In genomic region chr4:3079694-3080123, GRCh38 we compare ENCODE assay signal across 15 cellular contexts. TPM values are rescaled to one million over a fixed set of nuclear protein-coding genes. Genes with fewer than 3 reads are reported as not detected.
DNase-seq lines count a peak whose midpoint lies in the region; ATAC-seq, FAIRE-seq and TF ChIP-seq lines count a peak whose summit lies in the region.
"Had no signal": no experiment of that assay in that cellular context is flagged by ENCODE, and none has a peak within 500 bp of the region (broad histone marks: within the 10 kb centered on the region; RNA-seq: fewer than 3 reads in every experiment).

No MANE protein-coding gene starts in this region.

- BruUV-seq in K562 (replicated peaks; lab: Mats Ljungman, UMichigan) = no TSS peak

- POLR2A ChIA-PET in K562 (lab: Yijun Ruan, JAX) = interaction anchor here (0.6 to 1.8 kb wide), 3 partner anchors 16 to 27 kb away, joined by 3 to 5 read pairs (median 4); no protein-coding TSS in a partner anchor

- no peaks in the 10 kb centered on the region for H3K9me3 ChIP-seq in DOHH2 (ENCODE audit: control insufficient read depth, insufficient read depth, low read length)
- H3K9me3 ChIP-seq in K562 (replicated peaks; ENCODE audit: control insufficient read depth, insufficient read depth, low read depth, low read length) = no peaks in the 10 kb centered on the region; the same call in 1 of the 2 replicates
- H3K9me3 ChIP-seq: MG63, ovary had no signal

- H3K4me3 ChIP-seq in DOHH2 (ENCODE audit: low read length) (peak overlapping the region; percentile 55), K562 (no peak overlapping the region)
- H3K4me3 ChIP-seq: lung, MG63, ovary had no signal

- H3K27ac ChIP-seq in DOHH2 (ENCODE audit: low read depth, low read length) = peak overlapping the region; percentile 87
- H3K27ac ChIP-seq in K562 (ENCODE audit: extremely low read depth, low read depth, low read length) = peak overlapping the region; percentile 41; the same call in 2 of the 3 replicates
- H3K27ac ChIP-seq: ovary had no signal

- no peak overlapping the region for H3K9ac ChIP-seq in K562 (ENCODE audit: insufficient read depth in 1 of 2, low read depth in 2 of 2, low read length in 2 of 2)

- DNase-seq in K562 (ENCODE audit: extremely low read depth in 1 of 4, low spot score in 3 of 4) = peak in 2 of 4 experiments; percentile 73 to 87
- DNase-seq in NK-92 (lab: John Stamatoyannopoulos, UW; ENCODE audit: unreplicated experiment) = no peak
- no peak for DNase-seq in mucosa of gallbladder (ENCODE audit: low spot score)
- DNase-seq in HTR-8/SVneo (ENCODE audit: insufficient read length, low spot score) = no peak
- DNase-seq in EL = no peak
- DNase-seq: MG63, NCI-H226, ovary had no signal

- peak; percentile 30 for ATAC-seq in GM18870 (IDR thresholded peaks at IDR 0.05; ENCODE audit: unreplicated experiment)
- ATAC-seq in HG03460 (IDR thresholded peaks at IDR 0.05; ENCODE audit: unreplicated experiment) = peak; percentile 44
- ATAC-seq in K562 = peak; percentile 82

- no peak for TF ChIP-seq POLR2A in K562 (conservative IDR thresholded peaks at IDR 0.05)

- TF ChIP-seq CTCF in DOHH2 (IDR thresholded peaks at IDR 0.05; ENCODE audit: low read depth, low read length, poor library complexity, severe bottlenecking) = no peak
- no peak for TF ChIP-seq CTCF in K562 (IDR thresholded peaks at IDR 0.05 in 2 of 3, conservative IDR thresholded peaks at IDR 0.05 in 1 of 3; ENCODE audit: insufficient read depth in 2 of 3, low read depth in 1 of 3, low read length in 3 of 3)

- peaks cover 31% of the 10 kb centered on the region for H3K36me3 ChIP-seq in DOHH2 (ENCODE audit: control insufficient read depth, low read length)
- H3K36me3 ChIP-seq in K562 (ENCODE audit: control insufficient read depth, insufficient read depth, low read length) = 0 out of 3 replicates have a peak, but pooled peaks cover 4% of the 10 kb centered on the region
- H3K36me3 ChIP-seq: MG63, ovary had no signal

- TF ChIP-seq EP300 in K562 (IDR thresholded peaks at IDR 0.05; ENCODE audit: low read length) = peak; percentile 77

- H4K20me1 ChIP-seq in DOHH2 (ENCODE audit: control insufficient read depth, insufficient read depth, low read depth, low read length) (peaks cover 15% of the 10 kb centered on the region), K562 (replicated peaks; ENCODE audit: control insufficient read depth, insufficient read depth, low read length) (peaks cover 29% of the 10 kb centered on the region)

- no peaks in the 10 kb centered on the region for H3K9me2 ChIP-seq in DOHH2 (replicated peaks; ENCODE audit: control insufficient read depth, low read length)

- CTCF ChIA-PET in K562 (lab: Yijun Ruan, JAX; ENCODE audit: low intra/inter-chr PET ratio) = no interaction called here

- H3K9me1 ChIP-seq in K562 (ENCODE audit: control insufficient read depth, insufficient read depth, low read length) = peaks cover 5% of the 10 kb centered on the region

- H3F3A ChIP-seq in DOHH2 (ENCODE audit: control insufficient read depth, insufficient read depth) = peaks cover 25% of the 10 kb centered on the region

- in situ Hi-C loops in K562 (cut with MboI) = no loop called here

- no peak overlapping the region for H2AFZ ChIP-seq in K562 (ENCODE audit: low read depth, low read length)

- peaks cover 66% of the 10 kb centered on the region for H3K4me1 ChIP-seq in DOHH2 (ENCODE audit: control insufficient read depth, low read length)
- H3K4me1 ChIP-seq in K562 (replicated peaks in 1 of 2; ENCODE audit: control insufficient read depth in 2 of 2, insufficient read depth in 2 of 2, low read length in 2 of 2) = peaks cover 30 to 33% of the 10 kb centered on the region in 2 experiments

- no peak for TF ChIP-seq RAD21 in K562 (CRISPR knock-in tag; conservative IDR thresholded peaks at IDR 0.05 in 1 of 2, IDR thresholded peaks at IDR 0.05 in 1 of 2)

- peaks cover 97% of the 10 kb centered on the region for H3K79me2 ChIP-seq in DOHH2 (ENCODE audit: control insufficient read depth, low read length)
- H3K79me2 ChIP-seq in K562 (ENCODE audit: control insufficient read depth, insufficient read depth, low read length) = peaks cover 62% of the 10 kb centered on the region

- peak overlapping the region; percentile 84 for H3K4me2 ChIP-seq in DOHH2 (ENCODE audit: low read length)
- H3K4me2 ChIP-seq in K562 (ENCODE audit: insufficient read depth, low read length) = peak overlapping the region; percentile 39

- WGBS in K562 (ENCODE audit: insufficient coverage, low coverage, missing lambda C conversion rate) = 0% methylated on average over 6 of the region's 6 CpGs

- FAIRE-seq in K562 (lab: Jason Lieb, UNC) (peak; percentile 97), HTR-8/SVneo (lab: Jason Lieb, UNC) (no peak)
- FAIRE-seq: colon had no signal

- intact Hi-C loops in K562 (cut with micrococcal nuclease) = no loop called here

- H3K27me3 ChIP-seq in DOHH2 (ENCODE audit: control insufficient read depth, low read length) (no peaks in the 10 kb centered on the region), K562 (ENCODE audit: control insufficient read depth in 2 of 2, insufficient read depth in 2 of 2, low read length in 2 of 2) (no peaks in the 10 kb centered on the region)
- H3K27me3 ChIP-seq: MG63, ovary had no signal

TF ChIP-seq in K562, 482 proteins besides CTCF, POLR2A, EP300 and RAD21 (continues in another document):
- peak; percentile 15 for TF ChIP-seq NEUROD1 (IDR thresholded peaks at IDR 0.05; ENCODE audit: borderline replicate concordance, low read depth, low read length, partially characterized antibody)
- TF ChIP-seq TAL1 (IDR thresholded peaks at IDR 0.05) = peak; percentile 84
- peak; percentile 55; the same call in 1 of the 2 replicates for TF ChIP-seq FOXM1 (IDR thresholded peaks at IDR 0.05; ENCODE audit: low read depth)
- TF ChIP-seq FOXM1 (CRISPR knock-in tag; IDR thresholded peaks at IDR 0.05; ENCODE audit: low read depth) = no peak
- no peak for TF ChIP-seq NR2C2 (CRISPR knock-in tag; IDR thresholded peaks at IDR 0.05)
- TF ChIP-seq NR2C2 (tag; IDR thresholded peaks at IDR 0.05) = peak; percentile 38; the same call in 1 of the 2 replicates
- peak; percentile 81 for TF ChIP-seq MYNN (IDR thresholded peaks at IDR 0.05)
- TF ChIP-seq MYNN (CRISPR knock-in tag; IDR thresholded peaks at IDR 0.05) = no peak
- peak; percentile 51; the same call in 1 of the 2 replicates for TF ChIP-seq CXXC5 (CRISPR knock-in tag; IDR thresholded peaks at IDR 0.05)
- TF ChIP-seq TRIM24 (IDR thresholded peaks at IDR 0.05) = peak; percentile 18 to 64; a peak in 1 of 4 replicates
- no peak for TF ChIP-seq FOXA1 (IDR thresholded peaks at IDR 0.05; ENCODE audit: borderline replicate concordance)
- TF ChIP-seq TEAD4 (IDR thresholded peaks at IDR 0.05; ENCODE audit: low read length) = peak; percentile 93
- TF ChIP-seq TEAD4 (CRISPR knock-in tag; IDR thresholded peaks at IDR 0.05; ENCODE audit: borderline replicate concordance) = no peak
- no peak for TF ChIP-seq RHOXF2B (CRISPR knock-in tag; conservative IDR thresholded peaks at IDR 0.05)
- TF ChIP-seq, protein P1, sequence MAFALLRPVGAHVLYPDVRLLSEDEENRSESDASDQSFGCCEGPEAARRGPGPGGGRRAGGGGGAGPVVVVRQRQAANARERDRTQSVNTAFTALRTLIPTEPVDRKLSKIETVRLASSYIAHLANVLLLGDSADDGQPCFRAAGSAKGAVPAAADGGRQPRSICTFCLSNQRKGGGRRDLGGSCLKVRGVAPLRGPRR (CRISPR knock-in tag; IDR thresholded peaks at IDR 0.05) = no peak
- no peak for TF ChIP-seq U2AF2 (optimal IDR thresholded peaks at IDR 0.05; ENCODE audit: low read depth, low read length)

RNA-seq across cellular contexts. Expression of gene HTT, which starts 5.2 kb away (rescaled TPM):
- total RNA-seq in K562 (2011; cell fraction: chromatin; rRNA removed; ENCODE audit: low replicate concordance) = 240 and 245 TPM in 2 replicates
- total RNA-seq in K562 (2011; cell fraction: nucleolus; rRNA removed) = 97.7 and 97.9 TPM in 2 replicates
- 129 and 141 TPM in 2 replicates for total RNA-seq in K562 (2011; cell fraction: nucleoplasm; rRNA removed)
- total RNA-seq in K562 (2014; rRNA removed) (13.3 and 19.2 TPM in 2 replicates), K562 (2014; rRNA removed; fragmentation: Illumina TruSeq; extraction: Trizol) (14.7 and 16.3 TPM in 2 replicates), K562 (2015; rRNA removed; fragmentation: Illumina TruSeq; extraction: Trizol) (14.5 and 16.4 TPM in 2 replicates), K562 (2021) (26.6 and 31.6 TPM in 2 replicates), mucosa of gallbladder (51.6 TPM)
- polyA plus RNA-seq in K562 (2011; rRNA removed) (14.7 and 15.3 TPM in 2 replicates), K562 (2014; fragmentation: Illumina TruSeq; extraction: Trizol) (22.2 and 23.3 TPM in 2 replicates), K562 (2014; fragmentation: Nextera tagmentation; extraction: Ambion mirVana) (under 1 TPM; 0.66 to 0.97 TPM), K562 (2014; rRNA removed) (12.6 and 19.9 TPM in 2 replicates)
- polyA plus RNA-seq in K562 (2011; cell fraction: cytosol; rRNA removed) = 11.4 and 13.4 TPM in 2 replicates
- 51.8 and 61.0 TPM in 2 replicates for polyA plus RNA-seq in K562 (2011; cell fraction: nucleus; rRNA removed)
- 14.0 and 15.4 TPM in 2 replicates for polyA plus RNA-seq in K562 (2012)
- polyA minus RNA-seq in K562 (2011; rRNA and poly(A)+ RNA removed) = 54.1 and 63.5 TPM in 2 replicates
- 47.9 and 50.7 TPM in 2 replicates for polyA minus RNA-seq in K562 (2011; cell fraction: cytosol; rRNA and poly(A)+ RNA removed)
- polyA minus RNA-seq in K562 (2011; cell fraction: nucleus; rRNA and poly(A)+ RNA removed) = 47.3 and 83.0 TPM in 2 replicates

RNA-seq across cellular contexts. Expression of gene HTT-AS, which starts 5.4 kb away (rescaled TPM):
- total RNA-seq in K562 (2011; cell fraction: chromatin; rRNA removed; ENCODE audit: low replicate concordance) = not detected in 2 replicates
- not detected in 2 replicates for total RNA-seq in K562 (2011; cell fraction: nucleolus; rRNA removed)
- not detected in 2 replicates for total RNA-seq in K562 (2011; cell fraction: nucleoplasm; rRNA removed)
- not detected in 2 replicates for total RNA-seq in K562 (2014; rRNA removed)
- not detected in 2 replicates for total RNA-seq in K562 (2014; rRNA removed; fragmentation: Illumina TruSeq; extraction: Trizol)
- total RNA-seq in K562 (2015; rRNA removed; fragmentation: Illumina TruSeq; extraction: Trizol) = not detected in 2 replicates
- total RNA-seq in K562 (2021) = not detected in 2 replicates
- not detected in 2 replicates for polyA plus RNA-seq in K562 (2011; rRNA removed)
- polyA plus RNA-seq in K562 (2011; cell fraction: cytosol; rRNA removed) = not detected in 2 replicates
- polyA plus RNA-seq in K562 (2011; cell fraction: nucleus; rRNA removed) = not detected in 2 replicates
- polyA plus RNA-seq in K562 (2012) = not detected in 2 replicates
- polyA plus RNA-seq in K562 (2014; fragmentation: Illumina TruSeq; extraction: Trizol) = not detected in 2 replicates
- polyA plus RNA-seq in K562 (2014; fragmentation: Nextera tagmentation; extraction: Ambion mirVana) = not detected
- not detected in 2 replicates for polyA plus RNA-seq in K562 (2014; rRNA removed)
- not detected in 2 replicates for polyA minus RNA-seq in K562 (2011; rRNA and poly(A)+ RNA removed)
- not detected in 2 replicates for polyA minus RNA-seq in K562 (2011; cell fraction: cytosol; rRNA and poly(A)+ RNA removed)
- not detected in 2 replicates for polyA minus RNA-seq in K562 (2011; cell fraction: nucleus; rRNA and poly(A)+ RNA removed)
- not detected for total RNA-seq in mucosa of gallbladder
- total RNA-seq: G401, lung, ovary, RPMI7951 had no signal
- polyA plus RNA-seq: lung, ovary had no signal

Comparison
In these comparisons a context has a peak if more than half of its experiments do, and no peak if none do; other contexts are left out.
1. ATAC-seq: peak in every context shown above with its lines; median percentile 82 in K562; 44 in HG03460; 30 in GM18870.